16 cellular contexts compared by ENCODE assay signal in genomic region chr15:101438482-101439284, GRCh38. TPM values are rescaled to one million over a fixed set of nuclear protein-coding genes. Genes with fewer than 3 reads are reported as not detected.
DNase-seq lines count a peak whose midpoint lies in the region; ATAC-seq and TF ChIP-seq lines count a peak whose summit lies in the region.
"Had no signal": no experiment of that assay in that cellular context is flagged by ENCODE, and none has a peak within 500 bp of the region (broad histone marks: within the 10 kb centered on the region; RNA-seq: fewer than 3 reads in every experiment).

No MANE protein-coding gene starts in this region.

- TF ChIP-seq EP300 in ovary (IDR thresholded peaks at IDR 0.05): no peak

- intact Hi-C loops in left ventricle myocardium superior (cut with micrococcal nuclease) (no loop called here), ovary (cut with DNase I) (no loop called here)

- H3K4me3 ChIP-seq in ACC112 (ENCODE audit: low read depth, low read length) (peak overlapping the region; percentile 68; the same call in 1 of the 2 replicates), SK-N-MC (no peak overlapping the region; the same call in 1 of the 2 replicates), ovary (no peak overlapping the region)
- H3K4me3 ChIP-seq: ascending aorta had no signal

- H3K9ac ChIP-seq in SK-N-MC (ENCODE audit: insufficient read length): no peak overlapping the region

- H3K27me3 ChIP-seq in ACC112 (ENCODE audit: insufficient read depth, low read length) (peaks cover 11% of the 10 kb centered on the region; the same call in 1 of the 2 replicates), ovary (no peaks in the 10 kb centered on the region)
- H3K27me3 ChIP-seq: ascending aorta, gastroesophageal sphincter had no signal

- H3K27ac ChIP-seq in ACC112 (ENCODE audit: low read depth, low read length) (no peak overlapping the region), SK-N-MC (peak overlapping the region; percentile 78; the same call in 1 of the 2 replicates), ovary (peak overlapping the region in 1 of 2 donors; percentile 50)
- H3K27ac ChIP-seq: ascending aorta had no signal

- whole genome bisulfite sequencing in ovary, 3 donors: 52 to 59% (median 52%) methylated on average over 21 of the region's 21 CpGs

- no peak for TF ChIP-seq CTCF in ovary (IDR thresholded peaks at IDR 0.05)

- no peaks in the 10 kb centered on the region for H3K79me2 ChIP-seq in ACC112 (ENCODE audit: control insufficient read depth, insufficient read depth, low read length, unreplicated experiment)

- H3K36me3 ChIP-seq in ACC112 (ENCODE audit: insufficient read depth, low read length) (no peaks in the 10 kb centered on the region), SK-N-MC (ENCODE audit: insufficient read depth, low read length) (no peaks in the 10 kb centered on the region), ovary (no peaks in the 10 kb centered on the region)
- H3K36me3 ChIP-seq: ascending aorta, gastroesophageal sphincter had no signal

- ATAC-seq in left ventricle myocardium superior: peak; percentile 4
- ATAC-seq in GM21737 (IDR thresholded peaks at IDR 0.05; ENCODE audit: unreplicated experiment): no peak
- ATAC-seq in HG03175 (IDR thresholded peaks at IDR 0.05; ENCODE audit: unreplicated experiment): no peak
- ATAC-seq: natural killer cell; stimulated activated naive CD8-positive, alpha-beta T cell treated with anti-CD3 and anti-CD28 coated beads, Interleukin-15, amount 100 ng/mL, for 72 hours had no signal

- DNase-seq in SK-N-MC (ENCODE audit: low read depth, low spot score) (no peak), left ventricle myocardium superior (no peak), ovary (peak in 3 of 5 donors; percentile 48 to 73 (median 71)), erythroblast (lab: John Stamatoyannopoulos, UW) (no peak), medulla oblongata (ENCODE audit: extremely low spot score) (no peak)
- DNase-seq: COR-L47; natural killer cell; NCI-H1694; NCI-H510A; SHP77 treated with DMSO at 0.1 percent for 48 hours; stimulated activated naive CD8-positive, alpha-beta T cell treated with anti-CD3 and anti-CD28 coated beads, Interleukin-15, amount 100 ng/mL, for 72 hours had no signal

- H3K9me3 ChIP-seq in SK-N-MC (ENCODE audit: low read depth, low read length) (no peaks in the 10 kb centered on the region), ovary (no peaks in the 10 kb centered on the region)
- H3K9me3 ChIP-seq: ascending aorta, gastroesophageal sphincter had no signal

- TF ChIP-seq POLR2A in ovary (IDR thresholded peaks at IDR 0.05): no peak
- no peak for TF ChIP-seq POLR2A in erythroblast (IDR thresholded peaks at IDR 0.05; ENCODE audit: low read length)

- H2AFZ ChIP-seq in ACC112 (ENCODE audit: low read length, unreplicated experiment): no peak overlapping the region

- H3K4me1 ChIP-seq in ACC112 (ENCODE audit: control insufficient read depth, insufficient read depth, low read length, unreplicated experiment) (peaks cover 11% of the 10 kb centered on the region), ovary (ENCODE audit: insufficient read depth) (peaks cover 14% of the 10 kb centered on the region)
- H3K4me1 ChIP-seq: ascending aorta had no signal

RNA-seq across cellular contexts. Expression of gene PCSK6, which starts 50.8 kb away (rescaled TPM):
- total RNA-seq in left ventricle myocardium superior (31.9 TPM), ovary (10 to 100 TPM in 4 of 7 donors, 1 to 10 TPM in 3; 3.9 to 25.4 (median 13.0) TPM)
- polyA plus RNA-seq in ovary: 10 to 100 TPM in 1 of 2 donors, 1 to 10 TPM in 1; 3.8 to 26.0 TPM

Comparison
In these comparisons a context has a peak if more than half of its experiments do, and no peak if none do; other contexts are left out.
1. DNase-seq: peak in ovary (3 of 5); none in SK-N-MC (single experiment), left ventricle myocardium superior (single experiment), erythroblast (0 of 2) and medulla oblongata (single experiment).